ENCODE assay signal across 1 cellular context in the genomic region with DNA sequence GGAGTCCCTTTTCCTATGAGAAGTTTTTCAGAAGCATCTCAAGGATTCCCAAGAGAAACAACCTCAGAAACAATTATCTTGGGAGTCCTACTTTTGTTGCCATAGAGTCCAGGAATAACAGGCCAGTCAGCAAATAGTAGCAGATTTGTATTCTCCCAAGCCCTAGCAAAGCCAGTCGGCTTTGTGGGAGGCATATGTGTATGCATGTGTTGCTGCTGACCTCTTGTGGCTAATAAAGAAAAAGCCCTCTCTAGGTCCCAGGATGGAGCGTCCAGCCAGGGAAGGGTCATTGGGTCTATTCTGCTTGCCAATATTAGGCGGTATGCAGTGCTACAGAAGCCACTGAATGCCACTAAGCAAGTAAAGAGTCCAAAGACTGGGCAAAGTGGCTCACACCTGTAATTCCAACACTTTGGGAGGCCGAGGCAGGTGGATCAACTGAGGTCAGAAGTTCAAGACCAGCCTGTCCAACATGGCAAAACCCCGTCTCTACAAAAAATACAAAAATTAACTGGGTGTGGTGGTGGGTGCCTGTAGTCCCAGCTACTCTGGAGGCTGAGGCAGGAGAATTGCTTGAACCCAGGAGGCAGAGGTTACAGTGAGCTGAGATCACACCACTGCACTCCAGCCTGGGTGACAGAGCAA.
TF ChIP-seq lines count a peak whose summit lies in the region.
"Not testable (repeated sequence)": the region's sequence is repeated elsewhere in the genome, so short reads cannot be mapped to it uniquely, and the experiment has no call there.

No MANE protein-coding gene starts in this region.

TF ChIP-seq in HepG2, 621 proteins besides CTCF, POLR2A, EP300 and RAD21:
- peak; percentile 24; the same call in 1 of the 2 replicates for TF ChIP-seq ZNF574 (CRISPR knock-in tag; IDR thresholded peaks at IDR 0.05)
- 0 out of 2 replicates have a peak, but pooled peaks have one; percentile 14 for TF ChIP-seq SATB2 (CRISPR knock-in tag; IDR thresholded peaks at IDR 0.05)
- 0 out of 2 replicates have a peak, but pooled peaks have one; percentile 29 for TF ChIP-seq GATAD2A (CRISPR knock-in tag; IDR thresholded peaks at IDR 0.05)
- TF ChIP-seq, protein P1, sequence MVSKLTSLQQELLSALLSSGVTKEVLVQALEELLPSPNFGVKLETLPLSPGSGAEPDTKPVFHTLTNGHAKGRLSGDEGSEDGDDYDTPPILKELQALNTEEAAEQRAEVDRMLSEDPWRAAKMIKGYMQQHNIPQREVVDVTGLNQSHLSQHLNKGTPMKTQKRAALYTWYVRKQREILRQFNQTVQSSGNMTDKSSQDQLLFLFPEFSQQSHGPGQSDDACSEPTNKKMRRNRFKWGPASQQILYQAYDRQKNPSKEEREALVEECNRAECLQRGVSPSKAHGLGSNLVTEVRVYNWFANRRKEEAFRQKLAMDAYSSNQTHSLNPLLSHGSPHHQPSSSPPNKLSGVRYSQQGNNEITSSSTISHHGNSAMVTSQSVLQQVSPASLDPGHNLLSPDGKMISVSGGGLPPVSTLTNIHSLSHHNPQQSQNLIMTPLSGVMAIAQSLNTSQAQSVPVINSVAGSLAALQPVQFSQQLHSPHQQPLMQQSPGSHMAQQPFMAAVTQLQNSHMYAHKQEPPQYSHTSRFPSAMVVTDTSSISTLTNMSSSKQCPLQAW (CRISPR knock-in tag; IDR thresholded peaks at IDR 0.05) = peak; percentile 40; the same call in 1 of the 2 replicates
- TF ChIP-seq MAFK (conservative IDR thresholded peaks at IDR 0.05 in 1 of 2, IDR thresholded peaks at IDR 0.05 in 1 of 2; ENCODE audit: low read length in 2 of 2) = peak; percentile 92 to 97
- 0 out of 2 replicates have a peak, but pooled peaks have one; percentile 41 for TF ChIP-seq HOMEZ (CRISPR knock-in tag; IDR thresholded peaks at IDR 0.05; ENCODE audit: low read depth)
- TF ChIP-seq GATAD1 (CRISPR knock-in tag; IDR thresholded peaks at IDR 0.05) = 0 out of 2 replicates have a peak, but pooled peaks have one; percentile 25
- TF ChIP-seq ZNF350 (CRISPR knock-in tag; IDR thresholded peaks at IDR 0.05; ENCODE audit: borderline replicate concordance, low read depth) = 0 out of 2 replicates have a peak, but pooled peaks have one; percentile 19
- TF ChIP-seq STAG1 (CRISPR knock-in tag; IDR thresholded peaks at IDR 0.05) = peak; percentile 96
- peak in 1 of 2 experiments; percentile 57; a peak in 1 of 4 replicates for TF ChIP-seq KLF16 (CRISPR knock-in tag; IDR thresholded peaks at IDR 0.05)
- TF ChIP-seq HOXA5 (CRISPR knock-in tag; IDR thresholded peaks at IDR 0.05) = 0 out of 2 replicates have a peak, but pooled peaks have one; percentile 27
- TF ChIP-seq RFXAP (CRISPR knock-in tag; IDR thresholded peaks at IDR 0.05; ENCODE audit: borderline replicate concordance) = 0 out of 2 replicates have a peak, but pooled peaks have one; percentile 27
- TF ChIP-seq KAT8 (CRISPR knock-in tag; IDR thresholded peaks at IDR 0.05) = 0 out of 2 replicates have a peak, but pooled peaks have one; percentile 40
- TF ChIP-seq REPIN1 (CRISPR knock-in tag; IDR thresholded peaks at IDR 0.05; ENCODE audit: borderline replicate concordance, low read depth) = 0 out of 2 replicates have a peak, but pooled peaks have one; percentile 25
- TF ChIP-seq, protein P2, sequence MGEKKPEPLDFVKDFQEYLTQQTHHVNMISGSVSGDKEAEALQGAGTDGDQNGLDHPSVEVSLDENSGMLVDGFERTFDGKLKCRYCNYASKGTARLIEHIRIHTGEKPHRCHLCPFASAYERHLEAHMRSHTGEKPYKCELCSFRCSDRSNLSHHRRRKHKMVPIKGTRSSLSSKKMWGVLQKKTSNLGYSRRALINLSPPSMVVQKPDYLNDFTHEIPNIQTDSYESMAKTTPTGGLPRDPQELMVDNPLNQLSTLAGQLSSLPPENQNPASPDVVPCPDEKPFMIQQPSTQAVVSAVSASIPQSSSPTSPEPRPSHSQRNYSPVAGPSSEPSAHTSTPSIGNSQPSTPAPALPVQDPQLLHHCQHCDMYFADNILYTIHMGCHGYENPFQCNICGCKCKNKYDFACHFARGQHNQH (CRISPR knock-in tag; IDR thresholded peaks at IDR 0.05) = 0 out of 2 replicates have a peak, but pooled peaks have one; percentile 35
- TF ChIP-seq ELF3 (CRISPR knock-in tag; IDR thresholded peaks at IDR 0.05) = peak; percentile 49; the same call in 1 of the 2 replicates
- TF ChIP-seq ERF (CRISPR knock-in tag; IDR thresholded peaks at IDR 0.05) = 0 out of 2 replicates have a peak, but pooled peaks have one; percentile 36
- 0 out of 2 replicates have a peak, but pooled peaks have one; percentile 12 for TF ChIP-seq NFYC (CRISPR knock-in tag; IDR thresholded peaks at IDR 0.05)
- 0 out of 2 replicates have a peak, but pooled peaks have one; percentile 15 for TF ChIP-seq CBX5 (CRISPR knock-in tag; IDR thresholded peaks at IDR 0.05; ENCODE audit: borderline replicate concordance)
- peak; percentile 18; the same call in 1 of the 2 replicates for TF ChIP-seq ETV5 (CRISPR knock-in tag; IDR thresholded peaks at IDR 0.05; ENCODE audit: borderline replicate concordance)
- TF ChIP-seq NR2F6 (IDR thresholded peaks at IDR 0.05) = not testable (repeated sequence)
- TF ChIP-seq NR2F6 (CRISPR knock-in tag; IDR thresholded peaks at IDR 0.05) = 0 out of 2 replicates have a peak, but pooled peaks have one; percentile 21
- TF ChIP-seq ZNF619 (CRISPR knock-in tag; IDR thresholded peaks at IDR 0.05) = 0 out of 2 replicates have a peak, but pooled peaks have one; percentile 32
- 0 out of 2 replicates have a peak, but pooled peaks have one; percentile 19 for TF ChIP-seq BCL6 (CRISPR knock-in tag; IDR thresholded peaks at IDR 0.05)
- TF ChIP-seq, protein P3, sequence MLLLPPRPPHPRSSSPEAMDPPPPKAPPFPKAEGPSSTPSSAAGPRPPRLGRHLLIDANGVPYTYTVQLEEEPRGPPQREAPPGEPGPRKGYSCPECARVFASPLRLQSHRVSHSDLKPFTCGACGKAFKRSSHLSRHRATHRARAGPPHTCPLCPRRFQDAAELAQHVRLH (CRISPR knock-in tag; IDR thresholded peaks at IDR 0.05; ENCODE audit: borderline replicate concordance, low read depth) = 0 out of 2 replicates have a peak, but pooled peaks have one; percentile 48
- TF ChIP-seq ZFP36 (IDR thresholded peaks at IDR 0.05; ENCODE audit: borderline replicate concordance, low read depth, low read length, partially characterized antibody) = peak; percentile 28
- TF ChIP-seq SAP130 (CRISPR knock-in tag; IDR thresholded peaks at IDR 0.05; ENCODE audit: low read depth) = peak; percentile 34; the same call in 1 of the 2 replicates
- 0 out of 2 replicates have a peak, but pooled peaks have one; percentile 22 for TF ChIP-seq ZSCAN9 (CRISPR knock-in tag; IDR thresholded peaks at IDR 0.05; ENCODE audit: borderline replicate concordance)
- TF ChIP-seq ESRRA (CRISPR knock-in tag; IDR thresholded peaks at IDR 0.05; ENCODE audit: low read depth) = peak; percentile 36; the same call in 1 of the 2 replicates
- peak; percentile 96 for TF ChIP-seq MAFF (IDR thresholded peaks at IDR 0.05; ENCODE audit: low read depth, low read length)
- peak; percentile 14 for TF ChIP-seq TEAD3 (CRISPR knock-in tag; optimal IDR thresholded peaks at IDR 0.05; ENCODE audit: borderline replicate concordance)
- peak; percentile 97 for TF ChIP-seq SMC3 (IDR thresholded peaks at IDR 0.05; ENCODE audit: low read length)
- TF ChIP-seq ZNF567 (CRISPR knock-in tag; IDR thresholded peaks at IDR 0.05; ENCODE audit: borderline replicate concordance) = 0 out of 2 replicates have a peak, but pooled peaks have one; percentile 51
- TF ChIP-seq ISL2 (CRISPR knock-in tag; IDR thresholded peaks at IDR 0.05) = 0 out of 2 replicates have a peak, but pooled peaks have one; percentile 23
TF ChIP-seq in HepG2: peak in this region for 33; not testable (repeated sequence) for 588.
